In genomic region chr14:65664436-65664835, GRCh38 we compare ENCODE assay signal across 23 cellular contexts.
"Had no signal": no experiment of that assay in that cellular context is flagged by ENCODE, and none has a peak within 500 bp of the region (broad histone marks: within the 10 kb centered on the region; RNA-seq: fewer than 3 reads in every experiment).

No MANE protein-coding gene starts in this region.

- H3K4me3 ChIP-seq: heart right ventricle, right lobe of liver, skin epidermis, thoracic aorta, vagina had no signal

- H3K79me2 ChIP-seq: parathyroid adenoma had no signal

- H3K9me3 ChIP-seq: heart right ventricle, right lobe of liver, thoracic aorta, vagina had no signal

- H3K36me3 Mint-ChIP-seq: natural killer cell treated with Interleukin-12 subunit alpha and Interleukin-12 subunit beta and Interleukin-15 and Interleukin-18, amount 100 ng/mL, for 72 hours; type B pancreatic cell had no signal

- H3K9ac ChIP-seq: parathyroid adenoma had no signal

- H3K27me3 Mint-ChIP-seq: activated CD4-positive, alpha-beta memory T cell treated with anti-CD3 and anti-CD28 coated beads for 36 hours; activated naive CD8-positive, alpha-beta T cell treated with anti-CD3 and anti-CD28 coated beads, Interleukin-2, amount 50 U/mL, for 24 hours; natural killer cell treated with Interleukin-12 subunit alpha and Interleukin-12 subunit beta and Interleukin-15 and Interleukin-18, amount 100 ng/mL, for 72 hours; type B pancreatic cell had no signal

- H3K4me1 ChIP-seq: heart right ventricle, parathyroid adenoma, right lobe of liver, vagina had no signal

- H3K9me3 Mint-ChIP-seq: activated CD4-positive, alpha-beta memory T cell treated with anti-CD3 and anti-CD28 coated beads for 36 hours; activated naive CD8-positive, alpha-beta T cell treated with anti-CD3 and anti-CD28 coated beads, Interleukin-2, amount 50 U/mL, for 24 hours; natural killer cell treated with Interleukin-12 subunit alpha and Interleukin-12 subunit beta and Interleukin-15 and Interleukin-18, amount 100 ng/mL, for 72 hours; type B pancreatic cell had no signal

- ATAC-seq: activated naive CD8-positive, alpha-beta T cell treated with anti-CD3 and anti-CD28 coated beads, Interleukin-2, amount 50 U/mL, for 24 hours; heart right ventricle; left ventricle myocardium superior; natural killer cell treated with Interleukin-12 subunit alpha and Interleukin-12 subunit beta and Interleukin-15 and Interleukin-18, amount 100 ng/mL, for 72 hours; right lobe of liver had no signal

- H2AFZ ChIP-seq: parathyroid adenoma had no signal

- H3K36me3 ChIP-seq: right lobe of liver, thoracic aorta, vagina had no signal

- H3K27ac Mint-ChIP-seq: activated CD4-positive, alpha-beta memory T cell treated with anti-CD3 and anti-CD28 coated beads for 36 hours; activated naive CD8-positive, alpha-beta T cell treated with anti-CD3 and anti-CD28 coated beads, Interleukin-2, amount 50 U/mL, for 24 hours; natural killer cell treated with Interleukin-12 subunit alpha and Interleukin-12 subunit beta and Interleukin-15 and Interleukin-18, amount 100 ng/mL, for 72 hours; type B pancreatic cell had no signal

- DNase-seq: activated CD4-positive, alpha-beta memory T cell treated with anti-CD3 and anti-CD28 coated beads for 36 hours; activated CD4-positive, alpha-beta T cell treated with anti-CD3 and anti-CD28 coated beads for 48 hours; activated CD4-positive, CD25-positive, alpha-beta regulatory T cell; activated naive CD4-positive, alpha-beta T cell treated with Interleukin-2 at 50 U/mL for 16 hours; activated naive CD8-positive, alpha-beta T cell treated with anti-CD3 and anti-CD28 coated beads, Interleukin-2, amount 50 U/mL, for 24 hours; activated T-cell treated with anti-CD3 and anti-CD28 coated beads, Interleukin-2, amount 50 U/mL, for 48 hours; effector CD4-positive, alpha-beta T cell; foreskin fibroblast; heart right ventricle; left ventricle myocardium superior; mammary epithelial cell; midbrain; right lobe of liver; stimulated activated CD4-positive, alpha-beta T cell treated with anti-CD3 and anti-CD28 coated beads, Interleukin-2, amount 100 ng/mL, for 48 hours; stimulated activated CD8-positive, alpha-beta memory T cell treated with anti-CD3 and anti-CD28 coated beads, Interleukin-4, amount 100 ng/mL, for 48 hours; stimulated activated naive CD4-positive, alpha-beta T cell; T-helper 9 cell had no signal

- H3K4me3 Mint-ChIP-seq: activated CD4-positive, alpha-beta memory T cell treated with anti-CD3 and anti-CD28 coated beads for 36 hours; activated naive CD8-positive, alpha-beta T cell treated with anti-CD3 and anti-CD28 coated beads, Interleukin-2, amount 50 U/mL, for 24 hours; natural killer cell treated with Interleukin-12 subunit alpha and Interleukin-12 subunit beta and Interleukin-15 and Interleukin-18, amount 100 ng/mL, for 72 hours; type B pancreatic cell had no signal

- H3K27ac ChIP-seq: heart right ventricle, parathyroid adenoma, right lobe of liver, skin epidermis, thoracic aorta, vagina had no signal

- H3K27me3 ChIP-seq: heart right ventricle, right lobe of liver, vagina had no signal
